22 cellular contexts compared by ENCODE assay signal in genomic region chr12:98465505-98465904, GRCh38.
"Had no signal": no experiment of that assay in that cellular context is flagged by ENCODE, and none has a peak within 500 bp of the region (broad histone marks: within the 10 kb centered on the region; RNA-seq: fewer than 3 reads in every experiment).

No MANE protein-coding gene starts in this region.

- H3K9me3 Mint-ChIP-seq: naive thymus-derived CD8-positive, alpha-beta T cell; stimulated activated memory B cell treated with anti-CD40 and anti-IgM and Interleukin-4, amounts not matched to agents 10 μg/mL and 1 μg/mL and 100 μg/mL, for 72 hours had no signal

- H3K27ac Mint-ChIP-seq: immature natural killer cell; naive thymus-derived CD8-positive, alpha-beta T cell; progenitor cell of endocrine pancreas; stimulated activated memory B cell treated with anti-CD40 and anti-IgM and Interleukin-4, amounts not matched to agents 10 μg/mL and 1 μg/mL and 100 μg/mL, for 72 hours had no signal

- H3K36me3 Mint-ChIP-seq: immature natural killer cell; stimulated activated memory B cell treated with anti-CD40 and anti-IgM and Interleukin-4, amounts not matched to agents 10 μg/mL and 1 μg/mL and 100 μg/mL, for 72 hours had no signal

- H3K27me3 ChIP-seq: left lung, ovary, right atrium auricular region, right lobe of liver, spleen, suprapubic skin, tibial artery, upper lobe of right lung had no signal

- H3K4me3 ChIP-seq: left lung, lower lobe of right lung, ovary, right atrium auricular region, right lobe of liver, skin epidermis, spleen, suprapubic skin, thoracic aorta, tibial artery, upper lobe of right lung had no signal

- DNase-seq: hypothalamus; immature natural killer cell; kidney; left colon; left lung; lower lobe of right lung; mammary epithelial cell; naive thymus-derived CD8-positive, alpha-beta T cell; ovary; right lobe of liver; spleen; stimulated activated CD4-positive, alpha-beta T cell treated with anti-CD3 and anti-CD28 coated beads, Interleukin-4, amount 100 ng/mL, for 24 hours; stimulated activated naive CD4-positive, alpha-beta T cell treated with Interleukin-2 at 50 U/mL for 16 hours; tibial artery; trophoblast cell; upper lobe of right lung had no signal

- H3K4me1 ChIP-seq: right lobe of liver, suprapubic skin had no signal

- ATAC-seq: left colon; left lung; lower lobe of right lung; naive thymus-derived CD8-positive, alpha-beta T cell; right lobe of liver; stimulated activated memory B cell treated with anti-CD40 and anti-IgM and Interleukin-4, amounts not matched to agents 10 μg/mL and 1 μg/mL and 100 μg/mL, for 72 hours; upper lobe of right lung had no signal

- H3K27ac ChIP-seq: left lung, lower lobe of right lung, ovary, right atrium auricular region, right lobe of liver, skin epidermis, suprapubic skin, thoracic aorta, tibial artery, upper lobe of right lung had no signal

- H3K4me3 Mint-ChIP-seq: immature natural killer cell; naive thymus-derived CD8-positive, alpha-beta T cell; stimulated activated memory B cell treated with anti-CD40 and anti-IgM and Interleukin-4, amounts not matched to agents 10 μg/mL and 1 μg/mL and 100 μg/mL, for 72 hours had no signal

- H3K4me1 Mint-ChIP-seq: immature natural killer cell; naive thymus-derived CD8-positive, alpha-beta T cell; stimulated activated memory B cell treated with anti-CD40 and anti-IgM and Interleukin-4, amounts not matched to agents 10 μg/mL and 1 μg/mL and 100 μg/mL, for 72 hours had no signal

- H3K27me3 Mint-ChIP-seq: progenitor cell of endocrine pancreas had no signal

- H3K9me3 ChIP-seq: left lung, lower lobe of right lung, ovary, right atrium auricular region, right lobe of liver, spleen, suprapubic skin, thoracic aorta, tibial artery, upper lobe of right lung had no signal

- H3K36me3 ChIP-seq: left lung, lower lobe of right lung, ovary, right atrium auricular region, right lobe of liver, spleen, suprapubic skin, thoracic aorta, tibial artery, upper lobe of right lung had no signal
